1 cellular context compared by ENCODE assay signal in the genomic region with DNA sequence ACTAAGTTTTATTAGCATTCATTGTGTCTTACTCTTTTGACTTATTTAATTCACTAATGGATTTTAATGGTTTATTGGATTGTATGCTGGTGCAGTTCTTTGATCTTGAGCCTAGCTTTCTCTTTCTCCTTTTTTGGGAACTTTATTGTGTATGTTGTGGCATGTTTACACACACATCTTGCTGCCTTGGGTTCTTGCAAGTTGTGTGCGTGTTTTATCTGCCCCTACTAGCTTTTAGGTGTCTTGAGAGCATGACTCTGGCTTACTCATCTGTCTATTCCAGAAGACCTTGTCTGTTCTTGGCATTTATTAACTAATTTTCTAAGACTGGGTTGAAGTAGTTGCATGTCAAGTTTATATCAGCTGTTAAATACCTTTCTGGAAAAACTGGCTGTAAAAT.
TF ChIP-seq lines count a peak whose summit lies in the region.

No MANE protein-coding gene starts in this region.

TF ChIP-seq in endothelial cell of umbilical vein, 7 proteins besides CTCF, POLR2A, EP300 and RAD21 (continued from another document):
- TF ChIP-seq JUN (IDR thresholded peaks at IDR 0.05; ENCODE audit: borderline replicate concordance, insufficient read depth, insufficient read length, low read depth) (no peak), POLR2AphosphoS5 (IDR thresholded peaks at IDR 0.05; ENCODE audit: insufficient read depth, low read depth, low read length) (no peak), MAX (IDR thresholded peaks at IDR 0.05; ENCODE audit: insufficient read depth, insufficient read length) (no peak), FOS (IDR thresholded peaks at IDR 0.05; ENCODE audit: borderline replicate concordance, insufficient read depth, low read length) (no peak)
